ENCODE assay signal across 12 cellular contexts in genomic region chr1:1264868-1265272, GRCh38. TPM values are rescaled to one million over a fixed set of nuclear protein-coding genes. Genes with fewer than 3 reads are reported as not detected.
DNase-seq lines count a peak whose midpoint lies in the region; ATAC-seq and TF ChIP-seq lines count a peak whose summit lies in the region.
"Had no signal": no experiment of that assay in that cellular context is flagged by ENCODE, and none has a peak within 500 bp of the region (broad histone marks: within the 10 kb centered on the region; RNA-seq: fewer than 3 reads in every experiment).

No MANE protein-coding gene starts in this region.

- H3K9me3 Mint-ChIP-seq in activated CD4-positive, alpha-beta T cell treated with anti-CD3 and anti-CD28 coated beads for 36 hours (ENCODE audit: low read depth): no peaks in the 10 kb centered on the region

- H3K9ac ChIP-seq in smooth muscle cell (ENCODE audit: low read depth): peak overlapping the region; percentile 85

- intact Hi-C loops in activated CD4-positive, alpha-beta T cell treated with anti-CD3 and anti-CD28 coated beads for 36 hours (cut with DNase I, micrococcal nuclease): loop anchor here in 1 of 2 experiments (5.0 kb wide), 1 partner anchor 143 kb away; no protein-coding TSS in a partner anchor

- no peak for ATAC-seq in activated CD4-positive, alpha-beta T cell treated with anti-CD3 and anti-CD28 coated beads for 36 hours
- ATAC-seq in activated CD4-positive, CD25-positive, alpha-beta regulatory T cell treated with anti-CD3 and anti-CD28 coated beads, Interleukin-2, amount 50 U/mL, for 24 hours: no peak
- no peak for ATAC-seq in GM21825 (IDR thresholded peaks at IDR 0.05; ENCODE audit: unreplicated experiment)

- H3K4me3 ChIP-seq in epithelial cell of esophagus (ENCODE audit: low read length) (no peak overlapping the region), smooth muscle cell (no peak overlapping the region)
- H3K4me3 ChIP-seq: lung had no signal

- H3K27ac ChIP-seq in smooth muscle cell (ENCODE audit: low read depth): peak overlapping the region; percentile 95
- H3K27ac ChIP-seq: C4-2B had no signal

- no peaks in the 10 kb centered on the region for H3K36me3 ChIP-seq in smooth muscle cell (ENCODE audit: low read depth)

- H3K27ac Mint-ChIP-seq in activated CD4-positive, alpha-beta T cell treated with anti-CD3 and anti-CD28 coated beads for 36 hours: no peak overlapping the region

- peaks cover 8% of the 10 kb centered on the region for H3F3A ChIP-seq in smooth muscle cell (ENCODE audit: low read depth)

- no peak overlapping the region for H2AFZ ChIP-seq in smooth muscle cell (ENCODE audit: low read depth)

- peak; percentile 41 for TF ChIP-seq CTCF in epithelial cell of esophagus (IDR thresholded peaks at IDR 0.05; ENCODE audit: insufficient read depth, low read depth, low read length, missing control alignments)
- TF ChIP-seq CTCF in smooth muscle cell (IDR thresholded peaks at IDR 0.05; ENCODE audit: borderline replicate concordance, insufficient read depth, poor library complexity, severe bottlenecking): peak; percentile 25

- H3K4me1 Mint-ChIP-seq in activated CD4-positive, alpha-beta T cell treated with anti-CD3 and anti-CD28 coated beads for 36 hours: peaks cover 3% of the 10 kb centered on the region

- H3K27me3 ChIP-seq in smooth muscle cell (ENCODE audit: low read depth): no peaks in the 10 kb centered on the region

- no peak overlapping the region for H3K4me3 Mint-ChIP-seq in activated CD4-positive, alpha-beta T cell treated with anti-CD3 and anti-CD28 coated beads for 36 hours

- H3K36me3 Mint-ChIP-seq in activated CD4-positive, alpha-beta T cell treated with anti-CD3 and anti-CD28 coated beads for 36 hours (ENCODE audit: low read depth): peaks cover 44% of the 10 kb centered on the region

- H3K4me2 ChIP-seq in smooth muscle cell: peak overlapping the region; percentile 52

- H3K4me1 ChIP-seq in smooth muscle cell (ENCODE audit: low read depth): no peaks in the 10 kb centered on the region

- peaks cover 67% of the 10 kb centered on the region for H4K20me1 ChIP-seq in smooth muscle cell (ENCODE audit: low read depth)

- peak; percentile 47 for DNase-seq in activated CD4-positive, alpha-beta T cell treated with anti-CD3 and anti-CD28 coated beads for 36 hours
- no peak for DNase-seq in activated CD4-positive, alpha-beta T cell treated with anti-CD3 and anti-CD28 coated beads for 1 hour
- DNase-seq in RPMI7951 (ENCODE audit: low read depth): peak; percentile 98
- DNase-seq in epithelial cell of esophagus (ENCODE audit: low read depth): peak; percentile 96
- peak; percentile 13 for DNase-seq in smooth muscle cell (lab: John Stamatoyannopoulos, UW; ENCODE audit: unreplicated experiment)
- no peak for DNase-seq in effector CD8-positive, alpha-beta T cell (lab: John Stamatoyannopoulos, UW)
- DNase-seq: activated gamma-delta T cell, NCI-H446 treated with DMSO at 0.1 percent for 48 hours had no signal

- peaks cover 63% of the 10 kb centered on the region for H3K79me2 ChIP-seq in smooth muscle cell (ENCODE audit: low read depth)

- H3K9me3 ChIP-seq in smooth muscle cell (replicated peaks; ENCODE audit: low read depth): no peaks in the 10 kb centered on the region

- CTCF ChIA-PET in activated CD4-positive, alpha-beta T cell treated with anti-CD3 and anti-CD28 coated beads for 36 hours (lab: Charles Lee): interaction anchor here (0.6 to 1.9 kb wide), 3 partner anchors 14 to 147 kb away, joined by 3 to 7 read pairs (median 3); no protein-coding TSS in a partner anchor

- no peaks in the 10 kb centered on the region for H3K27me3 Mint-ChIP-seq in activated CD4-positive, alpha-beta T cell treated with anti-CD3 and anti-CD28 coated beads for 36 hours

- POLR2A ChIA-PET in activated CD4-positive, alpha-beta T cell treated with anti-CD3 and anti-CD28 coated beads for 36 hours (lab: Charles Lee): no interaction called here

- 47% methylated on average over 10 of the region's 10 CpGs for WGBS in smooth muscle cell (ENCODE audit: low lambda C conversion rate)

RNA-seq across cellular contexts. Expression of gene UBE2J2, which starts 8.8 kb away (rescaled TPM):
- 10 to 100 TPM; 57.4 to 60.2 TPM for total RNA-seq in activated CD4-positive, alpha-beta T cell treated with anti-CD3 and anti-CD28 coated beads for 36 hours
- 54.3 and 61.9 TPM in 2 replicates for total RNA-seq in RPMI7951 (2014; rRNA removed; shearing (Covaris generic))
- 20.5 and 30.2 TPM in 2 replicates for total RNA-seq in smooth muscle cell
- 72.9 and 84.0 TPM in 2 replicates for polyA plus RNA-seq in smooth muscle cell

RNA-seq across cellular contexts. Expression of gene SCNN1D, which starts 15.4 kb away (rescaled TPM):
- total RNA-seq in activated CD4-positive, alpha-beta T cell treated with anti-CD3 and anti-CD28 coated beads for 36 hours: 1 to 10 TPM; 3.6 to 3.8 TPM
- 0.39 and 0.84 TPM in 2 replicates for total RNA-seq in RPMI7951 (2014; rRNA removed; shearing (Covaris generic))
- total RNA-seq in smooth muscle cell: 2.0 and 6.7 TPM in 2 replicates
- 5.0 and 6.9 TPM in 2 replicates for polyA plus RNA-seq in smooth muscle cell

RNA-seq across cellular contexts. Expression of gene C1QTNF12, which starts 18.3 kb away (rescaled TPM):
- 1 to 10 TPM; 1.1 to 1.6 TPM for total RNA-seq in activated CD4-positive, alpha-beta T cell treated with anti-CD3 and anti-CD28 coated beads for 36 hours
- total RNA-seq in RPMI7951 (2014; rRNA removed; shearing (Covaris generic)): not detected in 2 replicates
- total RNA-seq in smooth muscle cell: 1.8 and 1.9 TPM in 2 replicates
- 5.4 and 12.3 TPM in 2 replicates for polyA plus RNA-seq in smooth muscle cell

RNA-seq across cellular contexts. Expression of gene B3GALT6, which starts 32.8 kb away (rescaled TPM):
- total RNA-seq in activated CD4-positive, alpha-beta T cell treated with anti-CD3 and anti-CD28 coated beads for 36 hours: 10 to 100 TPM in 1 of 2 experiments, 1 to 10 TPM in 1; 9.4 to 12.2 TPM
- 13.9 and 18.2 TPM in 2 replicates for total RNA-seq in RPMI7951 (2014; rRNA removed; shearing (Covaris generic))
- total RNA-seq in smooth muscle cell: 12.9 and 15.0 TPM in 2 replicates
- polyA plus RNA-seq in smooth muscle cell: 33.2 and 39.3 TPM in 2 replicates

RNA-seq across cellular contexts. Expression of gene SDF4, which starts 33.1 kb away (rescaled TPM):
- total RNA-seq in activated CD4-positive, alpha-beta T cell treated with anti-CD3 and anti-CD28 coated beads for 36 hours: 100 to 1,000 TPM; 108 to 128 TPM
- 74.4 and 80.5 TPM in 2 replicates for total RNA-seq in RPMI7951 (2014; rRNA removed; shearing (Covaris generic))
- 75.0 and 94.9 TPM in 2 replicates for total RNA-seq in smooth muscle cell
- 263 TPM in 2 replicates for polyA plus RNA-seq in smooth muscle cell

Comparison
In these comparisons a context has a peak if more than half of its experiments do, and no peak if none do; other contexts are left out.
1. DNase-seq: peak in activated CD4-positive, alpha-beta T cell treated with anti-CD3 and anti-CD28 coated beads for 36 hours (single experiment), RPMI7951 (single experiment), epithelial cell of esophagus (single experiment) and smooth muscle cell (single experiment); none in activated CD4-positive, alpha-beta T cell treated with anti-CD3 and anti-CD28 coated beads for 1 hour (single experiment) and effector CD8-positive, alpha-beta T cell (single experiment).